ENCODE assay signal across 15 cellular contexts in genomic region chr6:30844118-30844535, GRCh38. TPM values are rescaled to one million over a fixed set of nuclear protein-coding genes. Genes with fewer than 3 reads are reported as not detected.
DNase-seq lines count a peak whose midpoint lies in the region; ATAC-seq and TF ChIP-seq lines count a peak whose summit lies in the region.
"Had no signal": no experiment of that assay in that cellular context is flagged by ENCODE, and none has a peak within 500 bp of the region (broad histone marks: within the 10 kb centered on the region; RNA-seq: fewer than 3 reads in every experiment).

No MANE protein-coding gene starts in this region.

- H3K9me3 Mint-ChIP-seq in activated CD4-positive, alpha-beta memory T cell treated with anti-CD3 and anti-CD28 coated beads, Interleukin-2, amount 10 ng/mL, durations not matched to agents 7 days and 5 days = no peaks in the 10 kb centered on the region

- H3K4me3 Mint-ChIP-seq in activated CD4-positive, alpha-beta memory T cell treated with anti-CD3 and anti-CD28 coated beads, Interleukin-2, amount 10 ng/mL, durations not matched to agents 7 days and 5 days = no peak overlapping the region

- no peak for TF ChIP-seq POLR2A in upper lobe of left lung (IDR thresholded peaks at IDR 0.05)

- TF ChIP-seq CTCF in right atrium auricular region (IDR thresholded peaks at IDR 0.05) = no peak
- no peak for TF ChIP-seq CTCF in upper lobe of left lung (IDR thresholded peaks at IDR 0.05)

- no peaks in the 10 kb centered on the region for H3K36me3 Mint-ChIP-seq in activated CD4-positive, alpha-beta memory T cell treated with anti-CD3 and anti-CD28 coated beads, Interleukin-2, amount 10 ng/mL, durations not matched to agents 7 days and 5 days (ENCODE audit: low read depth)

- CTCF ChIA-PET in activated CD4-positive, alpha-beta memory T cell treated with anti-CD3 and anti-CD28 coated beads, Interleukin-2, amount 10 ng/mL, durations not matched to agents 7 days and 5 days (lab: Charles Lee) = interaction anchor here (0.7 to 1.5 kb wide), 2 partner anchors 16 to 33 kb away, joined by 3 read pairs; no protein-coding TSS in a partner anchor

- H3K36me3 ChIP-seq in right atrium auricular region (no peaks in the 10 kb centered on the region), upper lobe of left lung (no peaks in the 10 kb centered on the region)
- H3K36me3 ChIP-seq: thoracic aorta had no signal

- H3K4me3 ChIP-seq in right atrium auricular region (no peak overlapping the region), upper lobe of left lung (no peak overlapping the region)
- H3K4me3 ChIP-seq: thoracic aorta had no signal

- 85 to 90% methylated on average over 3 of the region's 3 CpGs for WGBS in upper lobe of left lung, 2 donors

- intact Hi-C loops in Right ventricle myocardium superior (cut with DNase I) = no loop called here

- TF ChIP-seq EP300 in upper lobe of left lung (IDR thresholded peaks at IDR 0.05) = no peak

- H3K9me3 ChIP-seq in right atrium auricular region = no peaks in the 10 kb centered on the region
- H3K9me3 ChIP-seq in upper lobe of left lung = no peaks in the 10 kb centered on the region
- H3K9me3 ChIP-seq: thoracic aorta had no signal

- POLR2A ChIA-PET in activated CD4-positive, alpha-beta memory T cell treated with anti-CD3 and anti-CD28 coated beads, Interleukin-2, amount 10 ng/mL, durations not matched to agents 7 days and 5 days (lab: Charles Lee) = interaction anchor here (1.3 to 1.5 kb wide), 2 partner anchors 9 to 14 kb away, joined by 4 to 6 read pairs; no protein-coding TSS in a partner anchor

- H3K27me3 ChIP-seq in right atrium auricular region (no peaks in the 10 kb centered on the region), upper lobe of left lung (no peaks in the 10 kb centered on the region)

- H3K27ac ChIP-seq in right atrium auricular region (peak overlapping the region in 1 of 2 donors; percentile 17), upper lobe of left lung (peak overlapping the region in 2 of 4 donors; percentile 1 to 39)
- H3K27ac ChIP-seq: thoracic aorta had no signal

- H3K4me1 ChIP-seq in right atrium auricular region (peaks cover 0 to 36% of the 10 kb centered on the region in 2 donors), upper lobe of left lung (peaks cover 3 to 29% (median 17%) of the 10 kb centered on the region in 4 donors)

- peaks cover 12% of the 10 kb centered on the region for H3K4me1 Mint-ChIP-seq in activated CD4-positive, alpha-beta memory T cell treated with anti-CD3 and anti-CD28 coated beads, Interleukin-2, amount 10 ng/mL, durations not matched to agents 7 days and 5 days

- H3K27ac Mint-ChIP-seq in activated CD4-positive, alpha-beta memory T cell treated with anti-CD3 and anti-CD28 coated beads, Interleukin-2, amount 10 ng/mL, durations not matched to agents 7 days and 5 days = no peak overlapping the region

- peaks cover 11% of the 10 kb centered on the region for H3K27me3 Mint-ChIP-seq in activated CD4-positive, alpha-beta memory T cell treated with anti-CD3 and anti-CD28 coated beads, Interleukin-2, amount 10 ng/mL, durations not matched to agents 7 days and 5 days

- DNase-seq in Right ventricle myocardium superior = no peak
- no peak for DNase-seq in right atrium auricular region (ENCODE audit: low spot score)
- DNase-seq in amniotic epithelial cell (ENCODE audit: low read depth) = peak; percentile 92
- DNase-seq in islet precursor cell = peak; percentile 93
- DNase-seq in upper lobe of left lung = no peak
- DNase-seq in NCI-H1092 (lab: John Stamatoyannopoulos, UW) = no peak
- DNase-seq in activated CD4-positive, alpha-beta memory T cell treated with anti-CD3 and anti-CD28 coated beads, Interleukin-2, amount 10 ng/mL, durations not matched to agents 7 days and 5 days = no peak
- no peak for DNase-seq in DMS153 treated with DMSO at 0.1 percent for 48 hours (lab: John Stamatoyannopoulos, UW; ENCODE audit: unreplicated experiment)
- DNase-seq: caudate nucleus; foreskin melanocyte; KG1; NCI-H69; stimulated activated CD4-positive, alpha-beta T cell treated with anti-CD3 and anti-CD28 coated beads, Interleukin-4, amount 100 ng/mL, for 24 hours; T-helper 9 cell had no signal

- ATAC-seq in Right ventricle myocardium superior (ENCODE audit: poor library complexity) (peak; percentile 18), upper lobe of left lung (ENCODE audit: low FRiP score in 2 of 2) (peak; percentile 49 to 54)

RNA-seq across cellular contexts. Expression of gene DDR1, which starts 40.2 kb away (rescaled TPM):
- 23.2 TPM for total RNA-seq in Right ventricle myocardium superior
- total RNA-seq in right atrium auricular region = 100 to 1,000 TPM in 1 of 2 donors, 10 to 100 TPM in 1; 61.7 to 106 TPM
- total RNA-seq in upper lobe of left lung = 100 to 1,000 TPM in 5 of 6 donors, 10 to 100 TPM in 1; 75.4 to 147 (median 111) TPM
- 1 to 10 TPM; 1.8 to 3.2 TPM for total RNA-seq in activated CD4-positive, alpha-beta memory T cell treated with anti-CD3 and anti-CD28 coated beads, Interleukin-2, amount 10 ng/mL, durations not matched to agents 7 days and 5 days

Comparison
In these comparisons a context has a peak if more than half of its experiments do, and no peak if none do; other contexts are left out.
1. DNase-seq: peak in amniotic epithelial cell (single experiment) and islet precursor cell (single experiment); none in Right ventricle myocardium superior (single experiment), right atrium auricular region (single experiment), upper lobe of left lung (0 of 2), NCI-H1092 (single experiment), activated CD4-positive, alpha-beta memory T cell treated with anti-CD3 and anti-CD28 coated beads, Interleukin-2, amount 10 ng/mL, durations not matched to agents 7 days and 5 days (single experiment) and DMS153 treated with DMSO at 0.1 percent for 48 hours (single experiment).